ENCODE assay signal across 22 cellular contexts in genomic region chr11:11356842-11357241, GRCh38. TPM values are rescaled to one million over a fixed set of nuclear protein-coding genes. Genes with fewer than 3 reads are reported as not detected.
A peak's percentile ranks its signal among the peaks of the same experiment; 100 is the strongest.
DNase-seq lines count a peak whose midpoint lies in the region; ATAC-seq and TF ChIP-seq lines count a peak whose summit lies in the region.
"Had no signal": no experiment of that assay in that cellular context is flagged by ENCODE, and none has a peak within 500 bp of the region (broad histone marks: within the 10 kb centered on the region; RNA-seq: fewer than 3 reads in every experiment).

No MANE protein-coding gene starts in this region.

- H2AFZ ChIP-seq in mesenchymal stem cell (ENCODE audit: low read depth, low read length), result no peak overlapping the region

- no peak for TF ChIP-seq POLR2A in vagina (IDR thresholded peaks at IDR 0.05)

- no peak for DNase-seq in activated T-cell treated with anti-CD3 and anti-CD28 coated beads, Interleukin-2, amount 50 U/mL, for 72 hours
- DNase-seq in activated T-cell treated with anti-CD3 and anti-CD28 coated beads, Interleukin-2, amount 50 U/mL, for 1 hour, result no peak
- no peak for DNase-seq in left colon
- peak; percentile 57 for DNase-seq in osteocyte (ENCODE audit: extremely low spot score, unreplicated experiment)
- peak; percentile 19 to 52 for DNase-seq in vagina (ENCODE audit: extremely low spot score in 2 of 2)
- no peak for DNase-seq in mesenchymal stem cell
- no peak for DNase-seq in activated effector memory CD4-positive, alpha-beta T cell treated with anti-CD3 and anti-CD28 coated beads, Interleukin-2, amount 50 U/mL, for 16 hours
- DNase-seq: AML-193; Caco-2; CD4-positive, alpha-beta T cell; CD8-positive, alpha-beta T cell; DMS 273 treated with DMSO at 0.1 percent for 48 hours; DMS153; DMS53; DMS79; GF-D8 had no signal

- H3K9me3 Mint-ChIP-seq in activated T-cell treated with anti-CD3 and anti-CD28 coated beads, Interleukin-2, amount 50 U/mL, for 72 hours, result no peaks in the 10 kb centered on the region
- no peaks in the 10 kb centered on the region for H3K9me3 Mint-ChIP-seq in osteocyte (ENCODE audit: unreplicated experiment)
- H3K9me3 Mint-ChIP-seq: CD8-positive, alpha-beta T cell had no signal

- no peak overlapping the region for H2BK12ac ChIP-seq in mesenchymal stem cell (ENCODE audit: low read length in 2 of 2)

- no peaks in the 10 kb centered on the region for H3K4me1 Mint-ChIP-seq in activated T-cell treated with anti-CD3 and anti-CD28 coated beads, Interleukin-2, amount 50 U/mL, for 72 hours (ENCODE audit: low read depth)
- H3K4me1 Mint-ChIP-seq in osteocyte (ENCODE audit: unreplicated experiment), result peaks cover 13% of the 10 kb centered on the region
- H3K4me1 Mint-ChIP-seq: B cell had no signal

- no peaks in the 10 kb centered on the region for H3K36me3 Mint-ChIP-seq in activated T-cell treated with anti-CD3 and anti-CD28 coated beads, Interleukin-2, amount 50 U/mL, for 72 hours (ENCODE audit: insufficient read depth in 2 of 2)
- H3K36me3 Mint-ChIP-seq in osteocyte (ENCODE audit: unreplicated experiment), result peaks cover 30% of the 10 kb centered on the region
- H3K36me3 Mint-ChIP-seq: CD8-positive, alpha-beta T cell had no signal

- H2BK15ac ChIP-seq in mesenchymal stem cell (ENCODE audit: low read depth, poor library complexity, severe bottlenecking), result no peak overlapping the region

- no peaks in the 10 kb centered on the region for H3K9me3 ChIP-seq in vagina
- no peaks in the 10 kb centered on the region for H3K9me3 ChIP-seq in mesenchymal stem cell (ENCODE audit: control insufficient read depth, low read length)
- H3K9me3 ChIP-seq: A549; BLaER1 treated with 17β-estradiol and CSF1 and Interleukin-3, amounts not matched to agents 10 nM and 100 nM; Caco-2 had no signal

- no peaks in the 10 kb centered on the region for H3K36me3 ChIP-seq in vagina
- no peaks in the 10 kb centered on the region for H3K36me3 ChIP-seq in mesenchymal stem cell (ENCODE audit: control insufficient read depth in 1 of 2, insufficient read depth in 2 of 2, low read depth in 1 of 2, low read length in 2 of 2)
- H3K36me3 ChIP-seq: BLaER1 treated with 17β-estradiol and CSF1 and Interleukin-3, amounts not matched to agents 10 nM and 100 nM had no signal

- no peak overlapping the region for H3K4me3 Mint-ChIP-seq in activated T-cell treated with anti-CD3 and anti-CD28 coated beads, Interleukin-2, amount 50 U/mL, for 72 hours
- H3K4me3 Mint-ChIP-seq in osteocyte (ENCODE audit: unreplicated experiment), result no peak overlapping the region
- H3K4me3 Mint-ChIP-seq: B cell; CD4-positive, alpha-beta T cell; CD8-positive, alpha-beta T cell had no signal

- H3K4me1 ChIP-seq in vagina, result no peaks in the 10 kb centered on the region
- no peaks in the 10 kb centered on the region for H3K4me1 ChIP-seq in mesenchymal stem cell (ENCODE audit: control insufficient read depth, insufficient read depth, low read depth, low read length)
- H3K4me1 ChIP-seq: A549; BLaER1 treated with 17β-estradiol and CSF1 and Interleukin-3, amounts not matched to agents 10 nM and 100 nM; Caco-2 had no signal

- H3K14ac ChIP-seq in mesenchymal stem cell (ENCODE audit: low read length in 2 of 2), result no peak overlapping the region

- H3K79me1 ChIP-seq in mesenchymal stem cell (replicated peaks; ENCODE audit: low read length, poor library complexity, severe bottlenecking), result no peaks in the 10 kb centered on the region

- H3K27ac ChIP-seq in vagina (no peak overlapping the region), mesenchymal stem cell (ENCODE audit: low read length, poor library complexity, severe bottlenecking) (no peak overlapping the region)
- H3K27ac ChIP-seq: 22Rv1; A549; BLaER1 treated with 17β-estradiol and CSF1 and Interleukin-3, amounts not matched to agents 10 nM and 100 nM; C4-2B had no signal

- no peak overlapping the region for H3K4me3 ChIP-seq in vagina
- no peak overlapping the region for H3K4me3 ChIP-seq in mesenchymal stem cell (ENCODE audit: insufficient read depth in 1 of 2, low read depth in 1 of 2, low read length in 2 of 2)
- H3K4me3 ChIP-seq: A549; BLaER1 treated with 17β-estradiol and CSF1 and Interleukin-3, amounts not matched to agents 10 nM and 100 nM had no signal

- no peak overlapping the region for H3K4ac ChIP-seq in mesenchymal stem cell (ENCODE audit: low read depth in 1 of 2, low read length in 2 of 2)

- no peak for ATAC-seq in activated T-cell treated with anti-CD3 and anti-CD28 coated beads, Interleukin-2, amount 50 U/mL, for 72 hours (replicated peaks in 1 of 2)
- ATAC-seq in left colon (peak; percentile 47), HG02588 (IDR thresholded peaks at IDR 0.05; ENCODE audit: unreplicated experiment) (no peak)
- ATAC-seq: A549; CD8-positive, alpha-beta T cell had no signal

- no peak overlapping the region for H2BK120ac ChIP-seq in mesenchymal stem cell (ENCODE audit: low read depth, low read length)

- peak overlapping the region; percentile 18 for H3K27ac Mint-ChIP-seq in activated T-cell treated with anti-CD3 and anti-CD28 coated beads, Interleukin-2, amount 50 U/mL, for 72 hours
- no peak overlapping the region for H3K27ac Mint-ChIP-seq in osteocyte (ENCODE audit: unreplicated experiment)
- H3K27ac Mint-ChIP-seq: B cell; CD4-positive, alpha-beta T cell; CD8-positive, alpha-beta T cell had no signal

- H2AK5ac ChIP-seq in mesenchymal stem cell (ENCODE audit: low read length, severe bottlenecking), result no peak overlapping the region

- no peak overlapping the region for H3K18ac ChIP-seq in mesenchymal stem cell (ENCODE audit: low read depth in 1 of 2, low read length in 2 of 2)

- no peak overlapping the region for H2BK5ac ChIP-seq in mesenchymal stem cell (ENCODE audit: low read depth, low read length, poor library complexity, severe bottlenecking)

- intact Hi-C loops in left colon (cut with DNase I, micrococcal nuclease), result no loop called here
- intact Hi-C loops in vagina (cut with DNase I), result no loop called here

- H4K8ac ChIP-seq in mesenchymal stem cell (ENCODE audit: low read length), result no peak overlapping the region

- H3K27me3 ChIP-seq in vagina (no peaks in the 10 kb centered on the region), mesenchymal stem cell (ENCODE audit: control insufficient read depth in 1 of 2, insufficient read depth in 1 of 2, low read length in 2 of 2) (peaks cover 12 to 26% of the 10 kb centered on the region in 2 experiments)
- H3K27me3 ChIP-seq: BLaER1 treated with 17β-estradiol and CSF1 and Interleukin-3, amounts not matched to agents 10 nM and 100 nM had no signal

- no peak overlapping the region for H3K4me2 ChIP-seq in mesenchymal stem cell (ENCODE audit: low read length, poor library complexity, severe bottlenecking)
- H3K4me2 ChIP-seq: A549; BLaER1 treated with 17β-estradiol and CSF1 and Interleukin-3, amounts not matched to agents 10 nM and 100 nM had no signal

- H3K9ac ChIP-seq in mesenchymal stem cell (ENCODE audit: low read length), result no peak overlapping the region
- H3K9ac ChIP-seq: BLaER1 treated with 17β-estradiol and CSF1 and Interleukin-3, amounts not matched to agents 10 nM and 100 nM had no signal

- WGBS in mesenchymal stem cell, result 79% methylated on average over 9 of the region's 9 CpGs

- H3K27me3 Mint-ChIP-seq in activated T-cell treated with anti-CD3 and anti-CD28 coated beads, Interleukin-2, amount 50 U/mL, for 72 hours (ENCODE audit: low read depth), result peaks cover 6% of the 10 kb centered on the region
- peaks cover 11% of the 10 kb centered on the region for H3K27me3 Mint-ChIP-seq in osteocyte (ENCODE audit: unreplicated experiment)

- H3K23ac ChIP-seq in mesenchymal stem cell (ENCODE audit: low read length in 2 of 2), result no peak overlapping the region

- H4K91ac ChIP-seq in mesenchymal stem cell (ENCODE audit: low read length), result no peak overlapping the region

- TF ChIP-seq CTCF in osteocyte (IDR thresholded peaks at IDR 0.05) (no peak), vagina (IDR thresholded peaks at IDR 0.05) (no peak)

RNA-seq across cellular contexts. Expression of gene CSNK2A3, which starts 3.8 kb away (rescaled TPM):
- 1 to 10 TPM in 1 of 2 donors, under 1 TPM in 1; 0.29 to 1.3 TPM for total RNA-seq in activated T-cell treated with anti-CD3 and anti-CD28 coated beads, Interleukin-2, amount 50 U/mL, for 72 hours
- 1 to 10 TPM in 1 of 2 donors, under 1 TPM in 1; 0.59 to 1.5 TPM for total RNA-seq in left colon
- 1.0 and 2.1 TPM in 2 replicates for total RNA-seq in osteocyte
- total RNA-seq in vagina, result 1.2 TPM
- 1.0 TPM for polyA plus RNA-seq in mesenchymal stem cell (2013, experiment 1 of 2)
- 1.2 TPM for polyA plus RNA-seq in mesenchymal stem cell (2013, experiment 2 of 2)

Comparison
In these comparisons a context has a peak if more than half of its experiments do, and no peak if none do; other contexts are left out.
1. DNase-seq: peak in osteocyte (single experiment) and vagina (2 of 2); none in activated T-cell treated with anti-CD3 and anti-CD28 coated beads, Interleukin-2, amount 50 U/mL, for 72 hours (0 of 2), activated T-cell treated with anti-CD3 and anti-CD28 coated beads, Interleukin-2, amount 50 U/mL, for 1 hour (single experiment), left colon (0 of 2), mesenchymal stem cell (single experiment) and activated effector memory CD4-positive, alpha-beta T cell treated with anti-CD3 and anti-CD28 coated beads, Interleukin-2, amount 50 U/mL, for 16 hours (single experiment).